In the genomic region with DNA sequence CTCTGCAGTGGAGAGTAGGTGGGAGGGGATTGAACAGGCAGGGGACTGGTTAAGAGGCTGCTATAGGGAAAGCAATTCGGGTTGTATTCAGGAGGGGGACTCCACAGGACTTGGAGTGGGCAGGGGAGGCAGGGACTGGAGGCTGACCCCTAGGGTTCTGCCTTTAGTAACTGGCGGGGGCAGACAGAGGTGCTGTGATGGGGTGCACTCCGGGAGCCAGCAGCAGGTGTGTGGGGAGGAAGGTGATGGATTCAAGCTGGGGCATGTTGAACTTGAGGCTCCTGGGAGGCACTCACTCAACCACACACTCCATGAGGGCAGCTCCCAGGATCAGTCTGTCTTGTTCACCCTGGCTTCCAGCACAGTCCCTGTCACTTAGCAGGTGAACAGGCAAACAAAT, we compare ENCODE assay signal across 1 cellular context.
TF ChIP-seq lines count a peak whose summit lies in the region.

No MANE protein-coding gene starts in this region.

TF ChIP-seq in SK-N-SH treated with all-trans-retinoic acid at 6 μM for 48 hours, 23 proteins besides CTCF, POLR2A, EP300 and RAD21 (continued from another document):
- TF ChIP-seq ZNF8 (CRISPR knock-in tag; IDR thresholded peaks at IDR 0.05) (no peak), ZFP30 (CRISPR knock-in tag; IDR thresholded peaks at IDR 0.05) (no peak), OSR1 (CRISPR knock-in tag; IDR thresholded peaks at IDR 0.05) (no peak)
TF ChIP-seq in SK-N-SH treated with all-trans-retinoic acid at 6 μM for 48 hours: peak in this region for 0.
